In the genomic region with DNA sequence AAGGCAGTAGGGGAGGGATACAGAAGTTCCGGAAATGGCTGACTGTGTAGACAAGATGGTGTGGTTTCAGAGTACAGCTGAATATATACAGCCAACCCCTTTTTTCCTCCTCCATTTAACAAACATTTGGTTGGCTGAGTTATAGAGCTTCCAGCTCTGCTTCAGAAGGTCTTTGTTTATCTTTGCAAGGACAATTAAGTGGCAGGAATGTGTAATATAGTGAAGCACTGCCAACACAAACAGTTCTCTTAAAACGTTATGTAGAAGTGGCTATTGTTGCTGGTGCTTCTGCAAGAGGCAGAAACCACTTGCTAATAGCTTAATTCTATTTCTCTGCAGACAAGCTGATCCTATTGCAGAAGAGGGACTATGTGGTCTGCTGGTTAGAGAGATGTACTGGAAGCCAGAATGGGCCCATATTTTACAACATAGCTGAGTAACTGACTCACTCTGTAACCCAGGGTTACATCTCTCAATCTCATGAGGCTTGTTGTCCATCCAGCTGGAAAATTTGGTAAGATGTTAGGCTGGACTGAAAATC, we compare ENCODE assay signal across 7 cellular contexts.
DNase-seq lines count a peak whose midpoint lies in the region; ATAC-seq, FAIRE-seq and TF ChIP-seq lines count a peak whose summit lies in the region.

No MANE protein-coding gene starts in this region.

- intact Hi-C loops in upper lobe of right lung (cut with DNase I), result no loop called here

- peak; percentile 91 for ATAC-seq in upper lobe of right lung
- ATAC-seq in GM19035 (IDR thresholded peaks at IDR 0.05; ENCODE audit: unreplicated experiment), result no peak
- no peak for ATAC-seq in stimulated activated effector memory CD8-positive, alpha-beta T cell treated with anti-CD3 and anti-CD28 coated beads, Interleukin-12 subunit alpha, Interleukin-12 subunit beta, amount 100 ng/mL, for 72 hours

- TF ChIP-seq CTCF in VCaP (conservative IDR thresholded peaks at IDR 0.05) (no peak), upper lobe of right lung (IDR thresholded peaks at IDR 0.05) (peak; percentile 28)

- H3K4me1 Mint-ChIP-seq in stimulated activated effector memory CD8-positive, alpha-beta T cell treated with anti-CD3 and anti-CD28 coated beads, Interleukin-12 subunit alpha, Interleukin-12 subunit beta, amount 100 ng/mL, for 72 hours, result no peaks in the 10 kb centered on the region

- H3K27me3 ChIP-seq in MG63, result no peaks in the 10 kb centered on the region
- H3K27me3 ChIP-seq in upper lobe of right lung, result no peaks in the 10 kb centered on the region

- FAIRE-seq in islet of Langerhans (lab: Jason Lieb, UNC), result peak; percentile 47
- no peak for FAIRE-seq in GM19239 (lab: Jason Lieb, UNC)

- no peaks in the 10 kb centered on the region for H3K36me3 ChIP-seq in MG63
- H3K36me3 ChIP-seq in upper lobe of right lung, result no peaks in the 10 kb centered on the region

- H3K4me3 Mint-ChIP-seq in stimulated activated effector memory CD8-positive, alpha-beta T cell treated with anti-CD3 and anti-CD28 coated beads, Interleukin-12 subunit alpha, Interleukin-12 subunit beta, amount 100 ng/mL, for 72 hours, result no peak overlapping the region

- H3K27ac Mint-ChIP-seq in stimulated activated effector memory CD8-positive, alpha-beta T cell treated with anti-CD3 and anti-CD28 coated beads, Interleukin-12 subunit alpha, Interleukin-12 subunit beta, amount 100 ng/mL, for 72 hours, result no peak overlapping the region

- H3K9me3 Mint-ChIP-seq in stimulated activated effector memory CD8-positive, alpha-beta T cell treated with anti-CD3 and anti-CD28 coated beads, Interleukin-12 subunit alpha, Interleukin-12 subunit beta, amount 100 ng/mL, for 72 hours, result peaks cover 5% of the 10 kb centered on the region

- H3K36me3 Mint-ChIP-seq in stimulated activated effector memory CD8-positive, alpha-beta T cell treated with anti-CD3 and anti-CD28 coated beads, Interleukin-12 subunit alpha, Interleukin-12 subunit beta, amount 100 ng/mL, for 72 hours, result no peaks in the 10 kb centered on the region

- DNase-seq in MG63 (peak; percentile 61), upper lobe of right lung (no peak), GM19239 (ENCODE audit: insufficient read length, low spot score) (no peak)
- no peak for DNase-seq in stimulated activated effector memory CD8-positive, alpha-beta T cell treated with anti-CD3 and anti-CD28 coated beads, Interleukin-12 subunit alpha, Interleukin-12 subunit beta, amount 100 ng/mL, for 72 hours (ENCODE audit: low spot score in 2 of 2)

- H3K9me3 ChIP-seq in MG63 (peaks cover 4% of the 10 kb centered on the region; the same call in 1 of the 2 replicates), upper lobe of right lung (no peaks in the 10 kb centered on the region)

- peak overlapping the region; percentile 58 for H3K27ac ChIP-seq in VCaP
- peak overlapping the region; percentile 52 for H3K27ac ChIP-seq in upper lobe of right lung

- no peak overlapping the region for H3K4me3 ChIP-seq in MG63
- H3K4me3 ChIP-seq in upper lobe of right lung, result no peak overlapping the region

- peaks cover 35% of the 10 kb centered on the region for H3K4me1 ChIP-seq in upper lobe of right lung
